9 cellular contexts compared by ENCODE assay signal in genomic region chr2:54673501-54673998, GRCh38. TPM values are rescaled to one million over a fixed set of nuclear protein-coding genes. Genes with fewer than 3 reads are reported as not detected.
A peak's percentile ranks its signal among the peaks of the same experiment; 100 is the strongest.
DNase-seq lines count a peak whose midpoint lies in the region; ATAC-seq and TF ChIP-seq lines count a peak whose summit lies in the region.
"Had no signal": no experiment of that assay in that cellular context is flagged by ENCODE, and none has a peak within 500 bp of the region (broad histone marks: within the 10 kb centered on the region; RNA-seq: fewer than 3 reads in every experiment).

No MANE protein-coding gene starts in this region.

- H3K27ac ChIP-seq in breast epithelium (peak overlapping the region; percentile 92 to 93), lung (ENCODE audit: low read depth in 1 of 2, low read length in 1 of 2) (peak overlapping the region; percentile 84 to 87)
- H3K27ac ChIP-seq: VCaP had no signal

- no peak for TF ChIP-seq POLR2A in breast epithelium (IDR thresholded peaks at IDR 0.05)

- H3K4me1 ChIP-seq in breast epithelium (peaks cover 4 to 22% of the 10 kb centered on the region in 2 donors), lung (ENCODE audit: control insufficient read depth in 2 of 2, insufficient read depth in 2 of 2, low read length in 2 of 2) (peaks cover 4 to 15% of the 10 kb centered on the region in 2 donors)

- TF ChIP-seq CTCF in breast epithelium (IDR thresholded peaks at IDR 0.05) (no peak), lung (IDR thresholded peaks at IDR 0.05; ENCODE audit: control extremely low read depth, extremely low read depth) (no peak)

- H3K9me3 ChIP-seq in MG63 (no peaks in the 10 kb centered on the region), breast epithelium (no peaks in the 10 kb centered on the region), lung (ENCODE audit: control insufficient read depth in 2 of 2, insufficient read depth in 1 of 2, low read length in 1 of 2) (no peaks in the 10 kb centered on the region)

- H3K4me3 ChIP-seq in MG63: no peak overlapping the region
- peak overlapping the region; percentile 4 to 32 (median 27) for H3K4me3 ChIP-seq in breast epithelium
- no peak overlapping the region for H3K4me3 ChIP-seq in lung

- peak; percentile 61 for ATAC-seq in GM21390 (IDR thresholded peaks at IDR 0.05; ENCODE audit: unreplicated experiment)
- ATAC-seq in lung (ENCODE audit: insufficient read depth, low FRiP score): peak; percentile 76

- H3K36me3 ChIP-seq in MG63 (peaks cover 27% of the 10 kb centered on the region), breast epithelium (no peaks in the 10 kb centered on the region), lung (ENCODE audit: control insufficient read depth in 2 of 2, insufficient read depth in 2 of 2, low read length in 2 of 2) (peaks cover 6 to 8% of the 10 kb centered on the region in 2 donors)

- intact Hi-C loops in breast epithelium (cut with DNase I; ENCODE audit: low total_unique reads): no loop called here

- peak; percentile 79 for DNase-seq in A172 (ENCODE audit: low spot score)
- peak; percentile 59 for DNase-seq in MG63
- DNase-seq in breast epithelium (ENCODE audit: low spot score in 2 of 2): peak; percentile 61 to 62
- DNase-seq in lung (ENCODE audit: low spot score): peak; percentile 75
- peak; percentile 57 for DNase-seq in stromal cell of bone marrow (ENCODE audit: low read depth)
- DNase-seq in midbrain (lab: John Stamatoyannopoulos, UW): no peak
- no peak for DNase-seq in cerebellar nuclear complex (lab: John Stamatoyannopoulos, UW)

- no peaks in the 10 kb centered on the region for H3K27me3 ChIP-seq in MG63
- no peaks in the 10 kb centered on the region for H3K27me3 ChIP-seq in breast epithelium
- no peaks in the 10 kb centered on the region for H3K27me3 ChIP-seq in lung (ENCODE audit: control insufficient read depth, insufficient read depth)

- 4 to 6% methylated on average over 16 of the region's 16 CpGs for WGBS in lung, 2 donors

RNA-seq across cellular contexts. Expression of gene EML6, which starts 49.9 kb away (rescaled TPM):
- 0.67 and 5.1 TPM in 2 replicates for total RNA-seq in A172 (2014; rRNA removed; shearing (Covaris generic))
- 0.52 TPM in 1 of 2 replicates, not detected in the other for total RNA-seq in MG63 (2014; rRNA removed; shearing (Covaris generic); ENCODE audit: low replicate concordance)
- total RNA-seq in breast epithelium (1 to 10 TPM; 1.9 to 5.9 (median 2.3) TPM), lung (1 to 10 TPM; 2.8 to 5.1 TPM)
- 1 to 10 TPM in 1 of 2 donors, under 1 TPM in 1; 0.94 to 1.3 TPM for polyA plus RNA-seq in lung

Comparison
In these comparisons a context has a peak if more than half of its experiments do, and no peak if none do; other contexts are left out.
1. DNase-seq: peak in A172 (single experiment), MG63 (single experiment), breast epithelium (2 of 2), lung (single experiment) and stromal cell of bone marrow (single experiment); none in midbrain (single experiment) and cerebellar nuclear complex (0 of 2).
2. H3K4me3 ChIP-seq: peak in breast epithelium (3 of 3); none in MG63 (single experiment) and lung (single experiment).